1 cellular context compared by ENCODE assay signal in the genomic region with DNA sequence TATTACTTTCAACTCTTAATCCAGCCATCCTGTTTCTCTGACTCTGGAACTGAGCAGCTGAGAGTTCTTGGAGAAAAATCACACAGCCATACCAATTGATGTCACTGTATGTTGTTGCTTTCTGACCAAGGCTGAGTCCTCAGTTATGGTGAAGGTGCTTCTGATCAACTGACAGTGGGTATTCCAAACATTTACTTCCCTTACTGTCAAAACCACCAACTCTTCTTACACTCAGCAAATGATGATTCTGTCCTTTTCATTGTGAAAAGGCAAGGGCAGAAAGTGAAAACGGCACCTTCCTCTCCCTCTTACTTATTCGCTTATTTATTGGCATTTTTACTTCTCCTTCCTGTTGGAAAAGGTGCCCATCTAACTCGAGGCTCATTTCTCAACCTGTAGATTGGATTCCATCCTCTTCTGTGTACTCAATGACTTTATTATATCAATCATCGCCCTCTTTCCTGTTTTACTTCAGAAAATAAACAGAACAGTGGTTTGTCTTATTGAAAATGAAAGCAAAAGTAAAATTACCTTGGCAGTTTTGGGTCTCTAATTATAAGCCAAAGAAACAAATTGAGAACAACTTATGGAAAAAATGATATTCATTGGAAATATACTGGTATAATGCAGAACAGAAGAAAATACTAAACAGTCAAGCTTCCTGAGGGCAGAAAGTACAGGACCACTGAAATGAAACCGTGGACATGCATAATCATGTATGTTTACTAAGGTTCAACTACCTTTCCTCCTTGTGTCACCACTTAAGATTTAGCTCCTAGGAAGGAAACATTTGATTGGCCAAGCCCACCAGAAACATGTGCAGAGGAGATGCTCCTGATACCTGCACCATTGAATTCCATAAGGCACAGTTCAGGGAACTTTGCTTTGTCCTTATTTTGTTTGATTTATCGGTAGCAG.
TF ChIP-seq lines count a peak whose summit lies in the region.

No MANE protein-coding gene starts in this region.

TF ChIP-seq in K562, 482 proteins besides CTCF, POLR2A, EP300 and RAD21 (continued from another document):
- TF ChIP-seq, protein P1, sequence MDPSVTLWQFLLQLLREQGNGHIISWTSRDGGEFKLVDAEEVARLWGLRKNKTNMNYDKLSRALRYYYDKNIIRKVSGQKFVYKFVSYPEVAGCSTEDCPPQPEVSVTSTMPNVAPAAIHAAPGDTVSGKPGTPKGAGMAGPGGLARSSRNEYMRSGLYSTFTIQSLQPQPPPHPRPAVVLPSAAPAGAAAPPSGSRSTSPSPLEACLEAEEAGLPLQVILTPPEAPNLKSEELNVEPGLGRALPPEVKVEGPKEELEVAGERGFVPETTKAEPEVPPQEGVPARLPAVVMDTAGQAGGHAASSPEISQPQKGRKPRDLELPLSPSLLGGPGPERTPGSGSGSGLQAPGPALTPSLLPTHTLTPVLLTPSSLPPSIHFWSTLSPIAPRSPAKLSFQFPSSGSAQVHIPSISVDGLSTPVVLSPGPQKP (CRISPR knock-in tag; IDR thresholded peaks at IDR 0.05): no peak
- no peak for TF ChIP-seq ETV1 (tag; conservative IDR thresholded peaks at IDR 0.05; ENCODE audit: low read depth)
- no peak for TF ChIP-seq ZBTB34 (CRISPR knock-in tag; IDR thresholded peaks at IDR 0.05)
- TF ChIP-seq CEBPB (tag; IDR thresholded peaks at IDR 0.05): no peak
- no peak for TF ChIP-seq PML (IDR thresholded peaks at IDR 0.05; ENCODE audit: low read length)
- TF ChIP-seq MNT (conservative IDR thresholded peaks at IDR 0.05): 0 out of 4 replicates have a peak, but pooled peaks of 1 of the 2 experiments have one; percentile 21
- TF ChIP-seq CREM (IDR thresholded peaks at IDR 0.05; ENCODE audit: low read depth): no peak
- no peak for TF ChIP-seq CBX3 (IDR thresholded peaks at IDR 0.05; ENCODE audit: borderline replicate concordance in 1 of 2, low read length in 2 of 2)
- no peak for TF ChIP-seq SMAD3 (CRISPR knock-in tag; conservative IDR thresholded peaks at IDR 0.05)
- no peak for TF ChIP-seq FOS (IDR thresholded peaks at IDR 0.05; ENCODE audit: extremely low read depth, insufficient read length)
- TF ChIP-seq ILF3 (IDR thresholded peaks at IDR 0.05; ENCODE audit: borderline replicate concordance): no peak
- no peak for TF ChIP-seq CEBPG (CRISPR knock-in tag; IDR thresholded peaks at IDR 0.05)
- no peak for TF ChIP-seq CEBPG (tag; conservative IDR thresholded peaks at IDR 0.05 in 1 of 2, IDR thresholded peaks at IDR 0.05 in 1 of 2)
- TF ChIP-seq, protein P2, sequence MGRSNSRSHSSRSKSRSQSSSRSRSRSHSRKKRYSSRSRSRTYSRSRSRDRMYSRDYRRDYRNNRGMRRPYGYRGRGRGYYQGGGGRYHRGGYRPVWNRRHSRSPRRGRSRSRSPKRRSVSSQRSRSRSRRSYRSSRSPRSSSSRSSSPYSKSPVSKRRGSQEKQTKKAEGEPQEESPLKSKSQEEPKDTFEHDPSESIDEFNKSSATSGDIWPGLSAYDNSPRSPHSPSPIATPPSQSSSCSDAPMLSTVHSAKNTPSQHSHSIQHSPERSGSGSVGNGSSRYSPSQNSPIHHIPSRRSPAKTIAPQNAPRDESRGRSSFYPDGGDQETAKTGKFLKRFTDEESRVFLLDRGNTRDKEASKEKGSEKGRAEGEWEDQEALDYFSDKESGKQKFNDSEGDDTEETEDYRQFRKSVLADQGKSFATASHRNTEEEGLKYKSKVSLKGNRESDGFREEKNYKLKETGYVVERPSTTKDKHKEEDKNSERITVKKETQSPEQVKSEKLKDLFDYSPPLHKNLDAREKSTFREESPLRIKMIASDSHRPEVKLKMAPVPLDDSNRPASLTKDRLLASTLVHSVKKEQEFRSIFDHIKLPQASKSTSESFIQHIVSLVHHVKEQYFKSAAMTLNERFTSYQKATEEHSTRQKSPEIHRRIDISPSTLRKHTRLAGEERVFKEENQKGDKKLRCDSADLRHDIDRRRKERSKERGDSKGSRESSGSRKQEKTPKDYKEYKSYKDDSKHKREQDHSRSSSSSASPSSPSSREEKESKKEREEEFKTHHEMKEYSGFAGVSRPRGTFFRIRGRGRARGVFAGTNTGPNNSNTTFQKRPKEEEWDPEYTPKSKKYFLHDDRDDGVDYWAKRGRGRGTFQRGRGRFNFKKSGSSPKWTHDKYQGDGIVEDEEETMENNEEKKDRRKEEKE (IDR thresholded peaks at IDR 0.05; ENCODE audit: borderline replicate concordance in 1 of 2, control insufficient read depth in 1 of 2, low read depth in 2 of 2, low read length in 1 of 2): no peak
- no peak for TF ChIP-seq HMG20B (CRISPR knock-in tag; IDR thresholded peaks at IDR 0.05)
- no peak for TF ChIP-seq ZNF79 (CRISPR knock-in tag; IDR thresholded peaks at IDR 0.05; ENCODE audit: low read depth)
- no peak for TF ChIP-seq ARID2 (IDR thresholded peaks at IDR 0.05)
- peak in 1 of 2 experiments; percentile 24; a peak in 1 of 4 replicates for TF ChIP-seq NRF1 (conservative IDR thresholded peaks at IDR 0.05 in 1 of 2, IDR thresholded peaks at IDR 0.05 in 1 of 2)
- TF ChIP-seq MTA1 (IDR thresholded peaks at IDR 0.05; ENCODE audit: borderline replicate concordance): no peak
- no peak for TF ChIP-seq BRF2 (IDR thresholded peaks at IDR 0.05; ENCODE audit: borderline replicate concordance, insufficient read depth, insufficient read length)
- no peak for TF ChIP-seq CBX8 (IDR thresholded peaks at IDR 0.05; ENCODE audit: borderline replicate concordance, extremely low read depth, low read depth, low read length, poor library complexity, severe bottlenecking)
- no peak for TF ChIP-seq NR2C2 (CRISPR knock-in tag; IDR thresholded peaks at IDR 0.05)
- peak; percentile 88 for TF ChIP-seq NR2C2 (tag; IDR thresholded peaks at IDR 0.05)
- TF ChIP-seq FIP1L1 (IDR thresholded peaks at IDR 0.05; ENCODE audit: low read depth, low read length, poor library complexity, severe bottlenecking): no peak
- TF ChIP-seq ZNF583 (CRISPR knock-in tag; IDR thresholded peaks at IDR 0.05): no peak
- TF ChIP-seq NR3C1 (CRISPR knock-in tag; IDR thresholded peaks at IDR 0.05): no peak
- TF ChIP-seq MAFG (tag; conservative IDR thresholded peaks at IDR 0.05): no peak
- TF ChIP-seq, protein P3, sequence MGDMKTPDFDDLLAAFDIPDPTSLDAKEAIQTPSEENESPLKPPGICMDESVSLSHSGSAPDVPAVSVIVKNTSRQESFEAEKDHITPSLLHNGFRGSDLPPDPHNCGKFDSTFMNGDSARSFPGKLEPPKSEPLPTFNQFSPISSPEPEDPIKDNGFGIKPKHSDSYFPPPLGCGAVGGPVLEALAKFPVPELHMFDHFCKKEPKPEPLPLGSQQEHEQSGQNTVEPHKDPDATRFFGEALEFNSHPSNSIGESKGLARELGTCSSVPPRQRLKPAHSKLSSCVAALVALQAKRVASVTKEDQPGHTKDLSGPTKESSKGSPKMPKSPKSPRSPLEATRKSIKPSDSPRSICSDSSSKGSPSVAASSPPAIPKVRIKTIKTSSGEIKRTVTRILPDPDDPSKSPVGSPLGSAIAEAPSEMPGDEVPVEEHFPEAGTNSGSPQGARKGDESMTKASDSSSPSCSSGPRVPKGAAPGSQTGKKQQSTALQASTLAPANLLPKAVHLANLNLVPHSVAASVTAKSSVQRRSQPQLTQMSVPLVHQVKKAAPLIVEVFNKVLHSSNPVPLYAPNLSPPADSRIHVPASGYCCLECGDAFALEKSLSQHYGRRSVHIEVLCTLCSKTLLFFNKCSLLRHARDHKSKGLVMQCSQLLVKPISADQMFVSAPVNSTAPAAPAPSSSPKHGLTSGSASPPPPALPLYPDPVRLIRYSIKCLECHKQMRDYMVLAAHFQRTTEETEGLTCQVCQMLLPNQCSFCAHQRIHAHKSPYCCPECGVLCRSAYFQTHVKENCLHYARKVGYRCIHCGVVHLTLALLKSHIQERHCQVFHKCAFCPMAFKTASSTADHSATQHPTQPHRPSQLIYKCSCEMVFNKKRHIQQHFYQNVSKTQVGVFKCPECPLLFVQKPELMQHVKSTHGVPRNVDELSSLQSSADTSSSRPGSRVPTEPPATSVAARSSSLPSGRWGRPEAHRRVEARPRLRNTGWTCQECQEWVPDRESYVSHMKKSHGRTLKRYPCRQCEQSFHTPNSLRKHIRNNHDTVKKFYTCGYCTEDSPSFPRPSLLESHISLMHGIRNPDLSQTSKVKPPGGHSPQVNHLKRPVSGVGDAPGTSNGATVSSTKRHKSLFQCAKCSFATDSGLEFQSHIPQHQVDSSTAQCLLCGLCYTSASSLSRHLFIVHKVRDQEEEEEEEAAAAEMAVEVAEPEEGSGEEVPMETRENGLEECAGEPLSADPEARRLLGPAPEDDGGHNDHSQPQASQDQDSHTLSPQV (IDR thresholded peaks at IDR 0.05): 0 out of 2 replicates have a peak, but pooled peaks have one; percentile 7
- TF ChIP-seq FOXM1 (IDR thresholded peaks at IDR 0.05; ENCODE audit: low read depth): peak; percentile 32; the same call in 1 of the 2 replicates
- TF ChIP-seq FOXM1 (CRISPR knock-in tag; IDR thresholded peaks at IDR 0.05; ENCODE audit: low read depth): no peak
- no peak for TF ChIP-seq NFE2 (IDR thresholded peaks at IDR 0.05; ENCODE audit: low read depth)
- no peak for TF ChIP-seq CREBBP (IDR thresholded peaks at IDR 0.05; ENCODE audit: low read depth, low read length)
- TF ChIP-seq ZFP30 (CRISPR knock-in tag; IDR thresholded peaks at IDR 0.05; ENCODE audit: borderline replicate concordance): no peak
- no peak for TF ChIP-seq ZNF707 (CRISPR knock-in tag; conservative IDR thresholded peaks at IDR 0.05)
- TF ChIP-seq ATF2 (CRISPR knock-in tag; IDR thresholded peaks at IDR 0.05): no peak
- TF ChIP-seq, protein P4, sequence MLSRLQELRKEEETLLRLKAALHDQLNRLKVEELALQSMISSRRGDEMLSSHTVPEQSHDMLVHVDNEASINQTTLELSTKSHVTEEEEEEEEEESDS (CRISPR knock-in tag; IDR thresholded peaks at IDR 0.05): no peak
- 0 out of 4 replicates have a peak, but pooled peaks have one; percentile 22 to 44 for TF ChIP-seq FOXK2 (conservative IDR thresholded peaks at IDR 0.05 in 1 of 2, IDR thresholded peaks at IDR 0.05 in 1 of 2; ENCODE audit: low read depth in 2 of 2)
- TF ChIP-seq ETV5 (CRISPR knock-in tag; IDR thresholded peaks at IDR 0.05; ENCODE audit: low read depth): no peak
